Comparison of ENCODE assay signal across 19 cellular contexts in the genomic region with DNA sequence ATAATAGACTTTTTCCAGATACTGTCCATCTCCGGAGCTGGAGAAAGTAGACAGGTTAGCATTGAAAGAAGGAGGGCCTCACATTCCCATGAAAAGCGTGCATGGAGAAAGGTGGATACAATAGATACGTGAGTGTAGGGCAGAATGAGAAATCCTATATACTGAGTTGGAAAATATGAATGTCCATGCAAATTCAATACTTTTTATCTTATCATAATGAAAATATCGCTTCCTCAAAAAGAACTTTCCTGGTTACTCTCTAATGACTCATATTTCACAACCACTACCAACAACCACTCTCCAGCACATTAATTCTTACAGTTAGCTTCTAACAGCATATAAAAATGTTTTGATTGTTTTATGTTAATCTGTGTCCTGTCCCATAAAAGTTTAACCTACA. TPM values are rescaled to one million over a fixed set of nuclear protein-coding genes. Genes with fewer than 3 reads are reported as not detected.
DNase-seq lines count a peak whose midpoint lies in the region; ATAC-seq, FAIRE-seq and TF ChIP-seq lines count a peak whose summit lies in the region.
"Had no signal": no experiment of that assay in that cellular context is flagged by ENCODE, and none has a peak within 500 bp of the region (broad histone marks: within the 10 kb centered on the region; RNA-seq: fewer than 3 reads in every experiment).

No MANE protein-coding gene starts in this region.

- TF ChIP-seq CTCF in GM13976 (IDR thresholded peaks at IDR 0.05; ENCODE audit: borderline replicate concordance, control extremely low read depth, extremely low read depth, insufficient read depth, missing control alignments) (no peak), osteocyte (IDR thresholded peaks at IDR 0.05) (no peak), D721Med (IDR thresholded peaks at IDR 0.05; ENCODE audit: insufficient read depth, missing control alignments) (no peak)

- no peaks in the 10 kb centered on the region for H3K36me3 Mint-ChIP-seq in activated T-helper 17 cell treated with anti-CD3 and anti-CD28 coated beads, Interleukin-2, amount 50 U/mL, for 72 hours (ENCODE audit: low read depth)
- no peaks in the 10 kb centered on the region for H3K36me3 Mint-ChIP-seq in osteocyte (ENCODE audit: unreplicated experiment)

- DNase-seq in GM13976 (ENCODE audit: low spot score) (peak; percentile 29), osteocyte (ENCODE audit: extremely low spot score, unreplicated experiment) (no peak), NCI-H69 (lab: John Stamatoyannopoulos, UW) (no peak), cardiac septum (ENCODE audit: low spot score) (no peak), D721Med (ENCODE audit: insufficient read length, low spot score) (no peak)
- DNase-seq: activated CD8-positive, alpha-beta memory T cell treated with anti-CD3 and anti-CD28 coated beads for 24 hours; activated gamma-delta T cell; mesendoderm; NCI-H1436 treated with DMSO at 0.1 percent for 48 hours; NCI-H345; PC-3; uterus had no signal

- ATAC-seq in GM21576 (IDR thresholded peaks at IDR 0.05; ENCODE audit: unreplicated experiment) (peak; percentile 51), HG03565 (IDR thresholded peaks at IDR 0.05; ENCODE audit: unreplicated experiment) (peak; percentile 75)
- ATAC-seq in activated T-helper 17 cell treated with anti-CD3 and anti-CD28 coated beads, Interleukin-2, amount 50 U/mL, for 72 hours (replicated peaks): peak; percentile 34
- ATAC-seq: esophagus mucosa, HCT116, PC-3, SK-N-SH treated with all-trans-retinoic acid at 6 μM for 48 hours had no signal

- H3K4me3 Mint-ChIP-seq in activated T-helper 17 cell treated with anti-CD3 and anti-CD28 coated beads, Interleukin-2, amount 50 U/mL, for 72 hours: no peak overlapping the region
- H3K4me3 Mint-ChIP-seq in osteocyte (ENCODE audit: unreplicated experiment): no peak overlapping the region

- peaks cover 16% of the 10 kb centered on the region for H3K27me3 Mint-ChIP-seq in activated T-helper 17 cell treated with anti-CD3 and anti-CD28 coated beads, Interleukin-2, amount 50 U/mL, for 72 hours
- H3K27me3 Mint-ChIP-seq in osteocyte (ENCODE audit: unreplicated experiment): no peaks in the 10 kb centered on the region

- H3K9me3 Mint-ChIP-seq in activated T-helper 17 cell treated with anti-CD3 and anti-CD28 coated beads, Interleukin-2, amount 50 U/mL, for 72 hours: no peaks in the 10 kb centered on the region
- H3K9me3 Mint-ChIP-seq in osteocyte (ENCODE audit: unreplicated experiment): no peaks in the 10 kb centered on the region

- in situ Hi-C loops in GM13976 (cut with MboI; ENCODE audit: low sequenced_read_pairs, unreplicated experiment): no loop called here

- no peak overlapping the region for H3K27ac Mint-ChIP-seq in activated T-helper 17 cell treated with anti-CD3 and anti-CD28 coated beads, Interleukin-2, amount 50 U/mL, for 72 hours
- no peak overlapping the region for H3K27ac Mint-ChIP-seq in osteocyte (ENCODE audit: unreplicated experiment)

- no peaks in the 10 kb centered on the region for H3K4me1 Mint-ChIP-seq in activated T-helper 17 cell treated with anti-CD3 and anti-CD28 coated beads, Interleukin-2, amount 50 U/mL, for 72 hours
- no peaks in the 10 kb centered on the region for H3K4me1 Mint-ChIP-seq in osteocyte (ENCODE audit: unreplicated experiment)

- FAIRE-seq in D721Med (lab: Jason Lieb, UNC): no peak
- FAIRE-seq: G401.6 had no signal

- intact Hi-C loops in cardiac septum (cut with DNase I): no loop called here

RNA-seq across cellular contexts. Expression of a gene that starts 22.0 kb away (rescaled TPM):
- not detected for total RNA-seq in activated T-helper 17 cell treated with anti-CD3 and anti-CD28 coated beads, Interleukin-2, amount 50 U/mL, for 72 hours
- total RNA-seq in osteocyte (not detected in 2 replicates), cardiac septum (22.2 TPM)
- total RNA-seq: PC-3 had no signal

RNA-seq across cellular contexts. Expression of a gene that starts 38.0 kb away (rescaled TPM):
- total RNA-seq in activated T-helper 17 cell treated with anti-CD3 and anti-CD28 coated beads, Interleukin-2, amount 50 U/mL, for 72 hours: not detected
- total RNA-seq in osteocyte (0.30 TPM in 1 of 2 replicates, not detected in the other), cardiac septum (0.62 TPM)
- total RNA-seq: PC-3 had no signal

Comparison
In these comparisons a context has a peak if more than half of its experiments do, and no peak if none do; other contexts are left out.
1. RNA of a gene that starts 22.0 kb away (total RNA-seq): 22.2 TPM in cardiac septum (single experiment); not detected in activated T-helper 17 cell treated with anti-CD3 and anti-CD28 coated beads, Interleukin-2, amount 50 U/mL, for 72 hours and not detected in osteocyte; every median in the first group is over 10 times any median in the second.
2. Peak in every context shown above with its lines, with median percentiles within 50 percentile points of each other: ATAC-seq.